ENCODE assay signal across 1 cellular context in the genomic region with DNA sequence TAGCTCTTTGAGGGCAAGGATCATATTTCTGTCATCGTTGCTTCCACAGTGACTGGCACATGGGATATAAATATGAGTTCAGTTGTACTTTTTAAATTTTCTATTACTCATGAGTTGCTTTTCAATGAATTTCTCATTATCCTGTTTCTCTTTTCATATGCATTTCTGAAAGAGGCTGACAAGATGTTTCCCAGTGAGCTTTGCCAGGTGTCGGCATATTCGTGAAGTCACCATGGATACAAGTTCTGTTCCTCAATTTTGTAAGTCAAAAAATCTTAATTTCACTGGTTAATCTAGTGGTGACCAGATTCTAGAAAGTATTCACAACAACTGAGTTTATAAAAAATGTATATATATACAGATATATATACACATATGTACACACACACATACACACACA.
TF ChIP-seq lines count a peak whose summit lies in the region.

No MANE protein-coding gene starts in this region.

TF ChIP-seq in HCT116, 20 proteins besides CTCF, POLR2A, EP300 and RAD21:
- TF ChIP-seq SRF (IDR thresholded peaks at IDR 0.05; ENCODE audit: low read depth), result no peak
